Comparison of ENCODE assay signal across 25 cellular contexts in the genomic region with DNA sequence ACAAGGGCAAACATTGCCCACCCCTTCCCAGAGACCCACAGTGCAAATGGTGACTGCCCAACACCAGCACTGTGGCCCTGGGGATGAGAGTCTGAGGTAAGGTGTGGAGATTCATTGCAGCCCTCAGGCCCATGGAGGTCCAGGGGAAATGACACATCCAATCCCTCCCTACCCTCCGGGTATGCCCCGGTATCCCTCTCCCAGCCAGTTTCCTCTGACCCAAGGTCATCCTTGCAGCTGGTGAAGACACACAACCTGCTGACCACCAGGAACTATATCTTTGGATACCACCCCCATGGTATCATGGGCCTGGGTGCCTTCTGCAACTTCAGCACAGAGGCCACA.
"Had no signal": no experiment of that assay in that cellular context is flagged by ENCODE, and none has a peak within 500 bp of the region (broad histone marks: within the 10 kb centered on the region; RNA-seq: fewer than 3 reads in every experiment).

No MANE protein-coding gene starts in this region.

- H3K27ac ChIP-seq: epithelial cell of prostate, esophagus squamous epithelium, left lung, skin epidermis, vagina, VCaP had no signal

- H3K36me3 ChIP-seq: esophagus squamous epithelium, vagina had no signal

- H3K9me3 ChIP-seq: esophagus squamous epithelium, left lung, mucosa of descending colon, vagina had no signal

- H3K27me3 ChIP-seq: esophagus squamous epithelium, left lung, vagina had no signal

- H3K4me3 ChIP-seq: esophagus squamous epithelium, left lung, lung, mucosa of descending colon, skin epidermis, vagina had no signal

- ATAC-seq: activated CD4-positive, CD25-positive, alpha-beta regulatory T cell treated with anti-CD3 and anti-CD28 coated beads, Interleukin-2, amount 50 U/mL, for 24 hours; left lung; mucosa of descending colon; natural killer cell treated with Interleukin-12 subunit alpha and Interleukin-12 subunit beta and Interleukin-15 and Interleukin-18, amount 100 ng/mL, for 72 hours; stimulated activated effector memory CD8-positive, alpha-beta T cell treated with anti-CD3 and anti-CD28 coated beads, Interleukin-12 subunit alpha, Interleukin-12 subunit beta, amount 100 ng/mL, for 72 hours had no signal

- DNase-seq: activated CD4-positive, alpha-beta memory T cell treated with anti-CD3 and anti-CD28 coated beads, Interleukin-2, amount 10 ng/mL, durations not matched to agents 7 days and 5 days; activated CD4-positive, alpha-beta T cell treated with anti-CD3 and anti-CD28 coated beads, Interleukin-2, amount 10 ng/mL, durations not matched to agents 7 days and 5 days; activated CD8-positive, alpha-beta memory T cell treated with anti-CD3 and anti-CD28 coated beads, Interleukin-2, amount 50 U/mL, for 48 hours; activated gamma-delta T cell treated with Interleukin-2 at 50 U/mL for 16 hours; activated naive CD4-positive, alpha-beta T cell treated with anti-CD3 and anti-CD28 coated beads, Interleukin-2, amount 50 U/mL, for 16 hours; activated T-cell treated with anti-CD3 and anti-CD28 coated beads, Interleukin-2, amount 50 U/mL, for 24 hours; amniotic stem cell; effector CD8-positive, alpha-beta T cell; esophagus squamous epithelium; foreskin melanocyte; left lung; mesendoderm; mucosa of descending colon; stimulated activated CD4-positive, alpha-beta T cell treated with anti-CD3 and anti-CD28 coated beads, Interleukin-12 subunit alpha, Interleukin-12 subunit beta, amount 100 ng/mL, for 4 hours; stimulated activated CD4-positive, alpha-beta T cell treated with anti-CD3 and anti-CD28 coated beads, Interleukin-4, amount 100 ng/mL, for 1 hour; substantia nigra; T-helper 9 cell had no signal
